ENCODE assay signal across 17 cellular contexts in the genomic region with DNA sequence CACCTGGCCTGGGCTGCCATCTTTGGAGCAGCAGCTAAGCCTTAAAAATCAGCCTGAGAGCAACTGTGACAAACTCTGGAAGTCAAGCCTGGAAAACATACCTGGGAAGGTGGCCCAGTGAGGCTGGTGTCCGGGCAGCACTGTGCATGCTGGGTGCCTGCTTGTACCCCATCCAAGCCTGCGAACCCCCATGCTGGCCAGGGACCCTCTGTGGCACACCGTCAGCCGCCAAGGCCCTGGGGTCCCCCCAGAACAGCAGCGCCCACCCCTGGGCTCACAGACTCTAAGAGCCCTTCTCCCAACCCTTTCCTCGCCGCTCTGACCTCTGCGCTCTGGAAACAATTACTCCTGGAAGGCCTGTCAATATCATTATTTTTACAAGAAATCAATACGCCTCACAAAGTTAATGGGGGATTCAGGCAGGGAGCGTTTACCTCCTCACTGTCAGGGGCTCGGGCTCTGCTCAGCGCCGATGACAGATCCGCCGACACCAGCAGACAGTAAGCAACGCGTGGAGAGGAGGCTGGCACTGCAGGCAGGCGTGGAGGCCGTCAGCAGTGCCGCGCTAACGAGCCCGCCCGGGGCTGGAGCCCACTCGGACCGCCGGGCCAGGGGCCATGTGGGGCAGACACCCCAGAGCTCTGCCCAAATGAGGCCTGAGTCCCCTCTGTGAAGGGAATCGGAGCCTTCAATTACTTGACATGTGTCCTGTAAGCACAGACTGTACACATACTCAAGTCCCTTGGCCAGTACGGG. TPM values are rescaled to one million over a fixed set of nuclear protein-coding genes. Genes with fewer than 3 reads are reported as not detected.
DNase-seq lines count a peak whose midpoint lies in the region; ATAC-seq and TF ChIP-seq lines count a peak whose summit lies in the region.
"Had no signal": no experiment of that assay in that cellular context is flagged by ENCODE, and none has a peak within 500 bp of the region (broad histone marks: within the 10 kb centered on the region; RNA-seq: fewer than 3 reads in every experiment).

No MANE protein-coding gene starts in this region.

- peaks cover 68% of the 10 kb centered on the region for H3K4me1 Mint-ChIP-seq in glutamatergic neuron (ENCODE audit: low read depth, unreplicated experiment)
- peaks cover 23% of the 10 kb centered on the region for H3K4me1 Mint-ChIP-seq in nephron
- H3K4me1 Mint-ChIP-seq: B cell had no signal

- H3K4me3 Mint-ChIP-seq in glutamatergic neuron (ENCODE audit: unreplicated experiment) (peak overlapping the region; percentile 72), nephron (no peak overlapping the region)
- H3K4me3 Mint-ChIP-seq: B cell; CD8-positive, alpha-beta T cell had no signal

- ATAC-seq in Right ventricle myocardium inferior: no peak
- ATAC-seq: CD8-positive, alpha-beta T cell; GM12878 had no signal

- H3K27me3 Mint-ChIP-seq in glutamatergic neuron (ENCODE audit: unreplicated experiment) (peaks cover 36% of the 10 kb centered on the region), nephron (ENCODE audit: low read depth) (peaks cover 10% of the 10 kb centered on the region)
- H3K27me3 Mint-ChIP-seq: B cell had no signal

- no peaks in the 10 kb centered on the region for H3K9me3 ChIP-seq in Peyer's patch
- H3K9me3 ChIP-seq: BLaER1 treated with 17β-estradiol and CSF1 and Interleukin-3, amounts not matched to agents 10 nM and 100 nM; HAP-1 had no signal

- no peak overlapping the region for H3K27ac ChIP-seq in Peyer's patch
- H3K27ac ChIP-seq: BLaER1 treated with 17β-estradiol and CSF1 and Interleukin-3, amounts not matched to agents 10 nM and 100 nM had no signal

- peak in 2 of 3 donors; percentile 19 to 35 for DNase-seq in Peyer's patch
- peak; percentile 27 for DNase-seq in glutamatergic neuron
- DNase-seq in retina: peak; percentile 69
- DNase-seq in Right ventricle myocardium inferior (ENCODE audit: missing footprints): no peak
- DNase-seq in DMS79 (lab: John Stamatoyannopoulos, UW): no peak
- DNase-seq in foreskin melanocyte: no peak
- DNase-seq: Calu3; CD8-positive, alpha-beta T cell; DND-41; EL had no signal

- H3K4me3 ChIP-seq in Peyer's patch: no peak overlapping the region
- H3K4me3 ChIP-seq: BLaER1 treated with 17β-estradiol and CSF1 and Interleukin-3, amounts not matched to agents 10 nM and 100 nM; GM12878; HAP-1 had no signal

- no peak for TF ChIP-seq CTCF in Peyer's patch (IDR thresholded peaks at IDR 0.05)
- TF ChIP-seq CTCF in glutamatergic neuron (IDR thresholded peaks at IDR 0.05; ENCODE audit: partially characterized antibody, unreplicated experiment): no peak
- no peak for TF ChIP-seq CTCF in nephron (IDR thresholded peaks at IDR 0.05; ENCODE audit: unreplicated experiment in 3 of 3)

- H3K9me3 Mint-ChIP-seq in glutamatergic neuron (ENCODE audit: unreplicated experiment) (peaks cover 68% of the 10 kb centered on the region), nephron (no peaks in the 10 kb centered on the region)
- H3K9me3 Mint-ChIP-seq: CD8-positive, alpha-beta T cell had no signal

- no peaks in the 10 kb centered on the region for H3K27me3 ChIP-seq in Peyer's patch
- H3K27me3 ChIP-seq: BLaER1 treated with 17β-estradiol and CSF1 and Interleukin-3, amounts not matched to agents 10 nM and 100 nM had no signal

- intact Hi-C loops in Right ventricle myocardium inferior (cut with DNase I): no loop called here

- H3K36me3 ChIP-seq in Peyer's patch: no peaks in the 10 kb centered on the region
- H3K36me3 ChIP-seq: BLaER1 treated with 17β-estradiol and CSF1 and Interleukin-3, amounts not matched to agents 10 nM and 100 nM; HAP-1 had no signal

- H3K27ac Mint-ChIP-seq in glutamatergic neuron (ENCODE audit: unreplicated experiment): peak overlapping the region; percentile 71
- H3K27ac Mint-ChIP-seq in nephron: peak overlapping the region; percentile 2 to 26 (median 10)
- H3K27ac Mint-ChIP-seq: B cell; CD8-positive, alpha-beta T cell had no signal

- H3K4me1 ChIP-seq in Peyer's patch: no peaks in the 10 kb centered on the region

- H3K36me3 Mint-ChIP-seq in glutamatergic neuron (ENCODE audit: unreplicated experiment) (peaks cover 9% of the 10 kb centered on the region), nephron (ENCODE audit: low read depth) (no peaks in the 10 kb centered on the region)
- H3K36me3 Mint-ChIP-seq: CD8-positive, alpha-beta T cell had no signal

- TF ChIP-seq POLR2A in Peyer's patch (IDR thresholded peaks at IDR 0.05): no peak

RNA-seq across cellular contexts. Expression of gene EBF3, which starts 54.4 kb away (rescaled TPM):
- total RNA-seq in Peyer's patch (1 to 10 TPM in 3 of 4 donors, not detected in 1; 1.5 to 4.1 (median 1.9) TPM), glutamatergic neuron (ENCODE audit: unreplicated experiment) (544 TPM), Right ventricle myocardium inferior (7.9 TPM)
- total RNA-seq: A172; B cell; Calu3; CD8-positive, alpha-beta T cell; GM12878; HT-29 had no signal

Comparison
In these comparisons a context has a peak if more than half of its experiments do, and no peak if none do; other contexts are left out.
1. DNase-seq: peak in Peyer's patch (2 of 3), glutamatergic neuron (single experiment) and retina (single experiment); none in Right ventricle myocardium inferior (single experiment), DMS79 (single experiment) and foreskin melanocyte (single experiment).
2. RNA of gene EBF3, which starts 54.4 kb away (total RNA-seq): 544 TPM in glutamatergic neuron (single experiment); 7.9 TPM in Right ventricle myocardium inferior (single experiment) and 1.5 to 4.1 TPM in Peyer's patch; every median in the first group is over 10 times any median in the second.